Comparison of ENCODE assay signal across 1 cellular context in the genomic region with DNA sequence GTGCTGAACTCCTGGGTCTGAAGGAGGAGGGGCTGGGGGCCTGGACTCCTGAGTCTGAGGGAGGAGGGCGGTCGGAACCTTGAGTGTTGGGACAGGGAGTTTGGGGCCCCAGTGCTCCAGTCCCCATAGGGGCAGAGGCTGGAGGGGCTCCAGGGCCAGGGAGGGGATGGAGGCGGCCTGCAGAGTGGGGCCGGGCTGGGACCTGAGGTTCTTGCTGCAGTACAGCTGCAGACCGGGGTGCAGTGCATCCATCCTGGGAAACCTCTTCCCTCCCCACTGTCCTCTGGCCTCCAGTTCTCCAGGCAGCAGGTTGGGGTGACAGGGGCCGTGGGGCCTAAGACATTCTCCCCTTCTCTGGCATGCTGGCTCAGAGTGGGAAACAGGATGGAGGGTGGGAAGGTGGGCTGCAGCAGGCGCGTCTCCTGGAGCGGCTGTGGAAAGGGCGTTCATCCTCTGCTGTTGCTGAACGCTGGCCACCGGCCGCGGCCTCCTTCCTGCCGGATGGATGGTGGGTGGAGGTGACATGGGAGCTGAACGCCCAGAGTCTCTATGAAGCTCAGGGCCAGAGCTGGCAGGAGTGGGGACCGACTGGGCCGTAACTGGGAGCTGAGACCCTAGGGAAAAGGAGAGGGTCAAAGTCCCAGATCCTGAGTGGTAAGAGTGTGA.
TF ChIP-seq lines count a peak whose summit lies in the region.

No MANE protein-coding gene starts in this region.

TF ChIP-seq in H1, 55 proteins besides CTCF, POLR2A, EP300 and RAD21:
- no peak for TF ChIP-seq GABPA (IDR thresholded peaks at IDR 0.05; ENCODE audit: borderline replicate concordance, insufficient read depth, low read length)
- no peak for TF ChIP-seq KDM1A (IDR thresholded peaks at IDR 0.05; ENCODE audit: borderline replicate concordance, low read length)
- TF ChIP-seq SRF (IDR thresholded peaks at IDR 0.05; ENCODE audit: low read depth, low read length) = no peak
- TF ChIP-seq ASH2L (IDR thresholded peaks at IDR 0.05; ENCODE audit: low read length) = no peak
- no peak for TF ChIP-seq CTBP2 (IDR thresholded peaks at IDR 0.05; ENCODE audit: borderline replicate concordance, insufficient read depth, insufficient read length, low read length)
- TF ChIP-seq SIN3A (conservative IDR thresholded peaks at IDR 0.05 in 1 of 2, IDR thresholded peaks at IDR 0.05 in 1 of 2; ENCODE audit: low read depth in 1 of 2, low read length in 2 of 2) = no peak
- TF ChIP-seq SIRT6 (IDR thresholded peaks at IDR 0.05; ENCODE audit: low read length) = no peak
- TF ChIP-seq CBX8 (IDR thresholded peaks at IDR 0.05; ENCODE audit: borderline replicate concordance, low read depth, low read length) = no peak
- TF ChIP-seq YY1 (IDR thresholded peaks at IDR 0.05; ENCODE audit: low read depth, low read length) = no peak
- no peak for TF ChIP-seq SUZ12 (IDR thresholded peaks at IDR 0.05; ENCODE audit: low read length)
- TF ChIP-seq CHD2 (IDR thresholded peaks at IDR 0.05; ENCODE audit: low read length) = no peak
- no peak for TF ChIP-seq TCF12 (IDR thresholded peaks at IDR 0.05; ENCODE audit: low read depth, low read length)
- TF ChIP-seq, protein P1, sequence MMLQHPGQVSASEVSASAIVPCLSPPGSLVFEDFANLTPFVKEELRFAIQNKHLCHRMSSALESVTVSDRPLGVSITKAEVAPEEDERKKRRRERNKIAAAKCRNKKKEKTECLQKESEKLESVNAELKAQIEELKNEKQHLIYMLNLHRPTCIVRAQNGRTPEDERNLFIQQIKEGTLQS (IDR thresholded peaks at IDR 0.05; ENCODE audit: insufficient read depth, low read depth, low read length) = no peak
- no peak for TF ChIP-seq EGR1 (IDR thresholded peaks at IDR 0.05; ENCODE audit: borderline replicate concordance, low read depth, low read length)
- no peak for TF ChIP-seq MAX (IDR thresholded peaks at IDR 0.05)
- no peak for TF ChIP-seq BCL11A (IDR thresholded peaks at IDR 0.05; ENCODE audit: low read depth in 2 of 2, low read length in 2 of 2)
